ENCODE assay signal across 8 cellular contexts in the genomic region with DNA sequence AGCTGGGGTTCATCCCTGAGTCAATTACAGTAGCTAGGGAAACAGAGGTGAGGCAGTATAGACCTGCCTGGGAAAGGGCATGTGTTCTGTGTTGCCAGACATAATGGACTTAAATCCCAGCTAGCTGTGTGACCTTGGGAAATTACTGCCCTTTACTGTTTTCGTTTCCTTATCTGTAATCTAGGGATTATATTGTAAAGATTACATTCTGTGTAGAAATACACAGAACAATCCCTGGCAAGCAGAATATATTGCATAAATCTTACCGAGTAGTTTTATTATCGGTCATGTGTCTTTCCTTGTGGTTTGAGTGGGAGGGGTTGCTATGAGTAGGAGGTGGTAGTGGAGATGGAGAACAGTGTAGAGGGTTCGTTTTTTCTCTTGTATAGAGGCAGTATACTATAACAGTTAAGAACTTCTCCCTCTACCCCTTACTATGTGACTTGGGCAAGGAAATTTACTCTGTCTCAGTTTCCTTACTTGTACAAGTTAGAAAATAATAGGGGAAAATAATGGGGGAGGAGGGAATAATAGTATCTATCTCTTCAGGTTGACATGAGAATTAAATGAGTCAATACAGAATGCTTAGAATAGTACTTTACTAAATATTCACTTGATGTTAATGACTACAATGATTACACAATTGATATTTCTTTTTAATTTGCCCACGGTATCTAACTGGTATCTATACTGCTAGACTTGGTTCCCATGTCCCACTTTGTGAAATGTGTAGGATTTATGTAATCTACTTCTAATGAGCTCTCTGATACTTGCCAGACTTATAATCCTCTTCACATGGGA. TPM values are rescaled to one million over a fixed set of nuclear protein-coding genes. Genes with fewer than 3 reads are reported as not detected.
DNase-seq lines count a peak whose midpoint lies in the region; ATAC-seq and TF ChIP-seq lines count a peak whose summit lies in the region.

No MANE protein-coding gene starts in this region.

- DNase-seq in NOMO-1 treated with DMSO at 0.1 percent for 48 hours (lab: John Stamatoyannopoulos, UW; ENCODE audit: unreplicated experiment): peak; percentile 82
- peak; percentile 14 to 46 for DNase-seq in foreskin fibroblast
- DNase-seq in sigmoid colon: no peak
- no peak for DNase-seq in GM19240 (ENCODE audit: insufficient read length, low spot score)
- DNase-seq in NCI-H2029 treated with DMSO at 0.1 percent for 48 hours (lab: John Stamatoyannopoulos, UW): no peak

- H3K4me3 ChIP-seq in foreskin fibroblast (ENCODE audit: low read depth in 1 of 2, low read length in 2 of 2) (no peak overlapping the region), sigmoid colon (no peak overlapping the region)

- TF ChIP-seq EP300 in sigmoid colon (IDR thresholded peaks at IDR 0.05): no peak

- TF ChIP-seq CTCF in foreskin fibroblast (IDR thresholded peaks at IDR 0.05; ENCODE audit: low read depth, low read length) (no peak), sigmoid colon (IDR thresholded peaks at IDR 0.05) (no peak)

- WGBS in sigmoid colon, 2 donors: 19 to 26% methylated on average over 5 of the region's 5 CpGs

- H3K27ac ChIP-seq in sigmoid colon: no peak overlapping the region

- no peaks in the 10 kb centered on the region for H3K4me1 ChIP-seq in sigmoid colon

- ATAC-seq in GM18858 (IDR thresholded peaks at IDR 0.05; ENCODE audit: unreplicated experiment): peak; percentile 86
- ATAC-seq in HG02571 (IDR thresholded peaks at IDR 0.05; ENCODE audit: unreplicated experiment): peak; percentile 72
- no peak for ATAC-seq in HG02970 (IDR thresholded peaks at IDR 0.05; ENCODE audit: low FRiP score, unreplicated experiment)

- intact Hi-C loops in sigmoid colon (cut with DNase I): no loop called here

- TF ChIP-seq POLR2A in sigmoid colon (IDR thresholded peaks at IDR 0.05): no peak

- H3K27me3 ChIP-seq in sigmoid colon: no peaks in the 10 kb centered on the region

- H3K9me3 ChIP-seq in sigmoid colon: no peaks in the 10 kb centered on the region

- H3K36me3 ChIP-seq in sigmoid colon: no peaks in the 10 kb centered on the region

RNA-seq across cellular contexts. Expression of a gene that starts 7.1 kb away (rescaled TPM):
- total RNA-seq in sigmoid colon: 100 to 1,000 TPM in 1 of 4 donors, 10 to 100 TPM in 3; 50.8 to 106 (median 66.9) TPM
- 10 to 100 TPM in 2 of 3 donors, 1 to 10 TPM in 1; 6.7 to 12.6 (median 10.0) TPM for polyA plus RNA-seq in sigmoid colon

Comparison
In these comparisons a context has a peak if more than half of its experiments do, and no peak if none do; other contexts are left out.
1. DNase-seq: peak in NOMO-1 treated with DMSO at 0.1 percent for 48 hours (single experiment) and foreskin fibroblast (2 of 2); none in sigmoid colon (single experiment), GM19240 (single experiment) and NCI-H2029 treated with DMSO at 0.1 percent for 48 hours (single experiment).